Comparison of ENCODE assay signal across 8 cellular contexts in the genomic region with DNA sequence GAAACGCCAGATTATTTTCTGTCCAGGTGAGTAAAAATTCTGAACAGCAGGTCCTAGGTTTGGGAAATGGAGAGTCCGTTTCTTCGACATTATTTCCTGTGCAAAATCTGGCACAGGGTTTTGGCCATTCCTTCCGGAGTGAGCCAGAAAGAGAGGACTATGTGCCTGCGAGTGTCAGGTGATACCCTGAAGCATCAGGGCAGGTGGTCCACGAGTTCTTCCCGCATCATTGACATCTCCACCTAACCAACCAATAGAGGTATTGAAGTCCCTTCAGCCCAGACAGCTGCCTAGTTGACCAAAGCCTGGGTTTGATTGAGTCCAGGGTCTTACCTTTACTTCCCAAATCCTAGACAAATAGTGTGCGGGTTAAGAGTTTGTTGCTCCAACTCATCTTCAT. TPM values are rescaled to one million over a fixed set of nuclear protein-coding genes. Genes with fewer than 3 reads are reported as not detected.
A peak's percentile ranks its signal among the peaks of the same experiment; 100 is the strongest.
DNase-seq lines count a peak whose midpoint lies in the region; ATAC-seq and TF ChIP-seq lines count a peak whose summit lies in the region.

No MANE protein-coding gene starts in this region.

- no peaks in the 10 kb centered on the region for H3K27me3 Mint-ChIP-seq in dendritic cell treated with granulocyte-macrophage colony-stimulating factor and Interleukin-4, amounts not matched to agents 40 ng/mL and 50 ng/mL, for 4 days
- no peaks in the 10 kb centered on the region for H3K27me3 Mint-ChIP-seq in nephron (ENCODE audit: low read depth)

- H3K4me3 Mint-ChIP-seq in dendritic cell treated with granulocyte-macrophage colony-stimulating factor and Interleukin-4, amounts not matched to agents 40 ng/mL and 50 ng/mL, for 4 days = peak overlapping the region; percentile 90
- H3K4me3 Mint-ChIP-seq in nephron = peak overlapping the region; percentile 88 to 91 (median 91)

- H3K9me3 Mint-ChIP-seq in dendritic cell treated with granulocyte-macrophage colony-stimulating factor and Interleukin-4, amounts not matched to agents 40 ng/mL and 50 ng/mL, for 4 days = no peaks in the 10 kb centered on the region
- no peaks in the 10 kb centered on the region for H3K9me3 Mint-ChIP-seq in nephron

- no peaks in the 10 kb centered on the region for H3K36me3 ChIP-seq in BE2C
- H3K36me3 ChIP-seq in mucosa of descending colon (ENCODE audit: low read depth) = no peaks in the 10 kb centered on the region

- H3K27me3 ChIP-seq in BE2C = no peaks in the 10 kb centered on the region

- ATAC-seq in mucosa of descending colon = no peak

- no peak for DNase-seq in BE2C
- DNase-seq in Jurkat, Clone E6-1 (ENCODE audit: low read depth, low spot score) = no peak
- DNase-seq in pons (ENCODE audit: low spot score) = no peak
- no peak for DNase-seq in amygdala (lab: John Stamatoyannopoulos, UW)
- DNase-seq in mucosa of descending colon = no peak
- DNase-seq in activated CD4-positive, alpha-beta T cell treated with anti-CD3 and anti-CD28 coated beads for 48 hours = no peak

- peaks cover 70% of the 10 kb centered on the region for H3K4me1 Mint-ChIP-seq in dendritic cell treated with granulocyte-macrophage colony-stimulating factor and Interleukin-4, amounts not matched to agents 40 ng/mL and 50 ng/mL, for 4 days (ENCODE audit: low read depth)
- H3K4me1 Mint-ChIP-seq in nephron = peaks cover 27% of the 10 kb centered on the region

- H3K27ac Mint-ChIP-seq in dendritic cell treated with granulocyte-macrophage colony-stimulating factor and Interleukin-4, amounts not matched to agents 40 ng/mL and 50 ng/mL, for 4 days = peak overlapping the region; percentile 91
- H3K27ac Mint-ChIP-seq in nephron = peak overlapping the region; percentile 37 to 82 (median 75)

- H3K4me3 ChIP-seq in BE2C (ENCODE audit: low read depth, low read length) (peak overlapping the region; percentile 72), mucosa of descending colon (no peak overlapping the region)
- H3K4me3 ChIP-seq in Jurkat, Clone E6-1 (ENCODE audit: low read length) = peak overlapping the region; percentile 89

- intact Hi-C loops in dendritic cell treated with granulocyte-macrophage colony-stimulating factor and Interleukin-4, amounts not matched to agents 40 ng/mL and 50 ng/mL, for 4 days (cut with micrococcal nuclease) = loop anchor here (2.0 to 10.0 kb wide), 2 partner anchors 55 to 57 kb away; partner anchors contain the start of gene CRKL
- intact Hi-C loops in mucosa of descending colon (cut with DNase I, micrococcal nuclease) = no loop called here

- H3K9me3 ChIP-seq in BE2C = no peaks in the 10 kb centered on the region
- no peaks in the 10 kb centered on the region for H3K9me3 ChIP-seq in mucosa of descending colon

- H3K4me1 ChIP-seq in BE2C (no peaks in the 10 kb centered on the region), mucosa of descending colon (ENCODE audit: low read depth) (peaks cover 27% of the 10 kb centered on the region)

- H3K36me3 Mint-ChIP-seq in dendritic cell treated with granulocyte-macrophage colony-stimulating factor and Interleukin-4, amounts not matched to agents 40 ng/mL and 50 ng/mL, for 4 days (ENCODE audit: low read depth) = peaks cover 50% of the 10 kb centered on the region
- H3K36me3 Mint-ChIP-seq in nephron (ENCODE audit: low read depth) = peaks cover 12% of the 10 kb centered on the region

- TF ChIP-seq CTCF in BE2C (IDR thresholded peaks at IDR 0.05; ENCODE audit: low read depth, low read length) (no peak), nephron (IDR thresholded peaks at IDR 0.05; ENCODE audit: unreplicated experiment in 3 of 3) (no peak), mucosa of descending colon (IDR thresholded peaks at IDR 0.05) (no peak)

RNA-seq across cellular contexts. Expression of gene SNAP29, which starts 0.8 kb away (rescaled TPM):
- polyA plus RNA-seq in BE2C (2012; ENCODE audit: insufficient read depth, insufficient read length, low read depth) = 26.5 TPM
- 57.3 TPM for polyA plus RNA-seq in Jurkat, Clone E6-1 (2012; ENCODE audit: insufficient read depth, insufficient read length)
- 10 to 100 TPM; 32.2 to 33.8 (median 32.5) TPM for total RNA-seq in mucosa of descending colon

RNA-seq across cellular contexts. Expression of gene PI4KA, which starts 1.0 kb away (rescaled TPM):
- 155 TPM for polyA plus RNA-seq in BE2C (2012; ENCODE audit: insufficient read depth, insufficient read length, low read depth)
- polyA plus RNA-seq in Jurkat, Clone E6-1 (2012; ENCODE audit: insufficient read depth, insufficient read length) = 39.6 TPM
- total RNA-seq in mucosa of descending colon = 100 to 1,000 TPM in 1 of 3 donors, 10 to 100 TPM in 2; 77.7 to 130 (median 95.0) TPM

RNA-seq across cellular contexts. Expression of gene CRKL, which starts 57.6 kb away (rescaled TPM):
- polyA plus RNA-seq in BE2C (2012; ENCODE audit: insufficient read depth, insufficient read length, low read depth) = 51.2 TPM
- 28.4 TPM for polyA plus RNA-seq in Jurkat, Clone E6-1 (2012; ENCODE audit: insufficient read depth, insufficient read length)
- total RNA-seq in mucosa of descending colon = 10 to 100 TPM; 48.7 to 63.4 (median 55.3) TPM
